In genomic region chr9:111013707-111014106, GRCh38 we compare ENCODE assay signal across 26 cellular contexts. TPM values are rescaled to one million over a fixed set of nuclear protein-coding genes. Genes with fewer than 3 reads are reported as not detected.
DNase-seq lines count a peak whose midpoint lies in the region; ATAC-seq, FAIRE-seq and TF ChIP-seq lines count a peak whose summit lies in the region.
"Had no signal": no experiment of that assay in that cellular context is flagged by ENCODE, and none has a peak within 500 bp of the region (broad histone marks: within the 10 kb centered on the region; RNA-seq: fewer than 3 reads in every experiment).

No MANE protein-coding gene starts in this region.

- no peak overlapping the region for H3K27ac ChIP-seq in GM12878 (ENCODE audit: control insufficient read depth, insufficient read depth)
- H3K27ac ChIP-seq in tibial nerve = peak overlapping the region in 3 of 4 donors; percentile 21 to 69 (median 55)
- H3K27ac ChIP-seq in upper lobe of right lung = no peak overlapping the region
- H3K27ac ChIP-seq: A549; BLaER1 treated with 17β-estradiol and CSF1 and Interleukin-3, amounts not matched to agents 10 nM and 100 nM had no signal

- FAIRE-seq in GM12878 (lab: Jason Lieb, UNC) = no peak
- FAIRE-seq: A549, D721Med, GM12891, GM18507 had no signal

- SMC1A ChIA-PET in GM12878 (lab: Charles Lee; ENCODE audit: uncharacterized antibody, unreplicated experiment) = interaction anchor here (0.5 to 17.2 kb wide), 4 partner anchors 15 to 125 kb away, joined by 3 to 218 read pairs (median 64); no protein-coding TSS in a partner anchor

- no peak overlapping the region for H3K9ac ChIP-seq in GM12878 (ENCODE audit: control insufficient read depth, insufficient read depth, low read length)
- H3K9ac ChIP-seq: BLaER1 treated with 17β-estradiol and CSF1 and Interleukin-3, amounts not matched to agents 10 nM and 100 nM had no signal

- no peak overlapping the region for H2AFZ ChIP-seq in GM12878 (ENCODE audit: control insufficient read depth, low read depth, low read length)
- H2AFZ ChIP-seq: GM23338 had no signal

- no peaks in the 10 kb centered on the region for H3K27me3 ChIP-seq in GM12878 (replicated peaks in 1 of 2; ENCODE audit: control insufficient read depth in 2 of 2, insufficient read depth in 2 of 2, low read length in 1 of 2)
- no peaks in the 10 kb centered on the region for H3K27me3 ChIP-seq in tibial nerve
- no peaks in the 10 kb centered on the region for H3K27me3 ChIP-seq in upper lobe of right lung
- H3K27me3 ChIP-seq: BE2C had no signal

- BruUV-seq in GM12878 (replicated peaks; lab: Mats Ljungman, UMichigan) = no TSS peak

- POLR2A ChIA-PET in GM12878 (lab: Charles Lee) = interaction anchor here (1.1 to 3.3 kb wide), 3 partner anchors 11 to 19 kb away, joined by 4 to 12 read pairs (median 4); no protein-coding TSS in a partner anchor

- TF ChIP-seq POLR2A in GM12878 (IDR thresholded peaks at IDR 0.05; ENCODE audit: low read depth, low read length) = no peak
- no peak for TF ChIP-seq POLR2A in tibial nerve (IDR thresholded peaks at IDR 0.05)

- peak; percentile 2 for DNase-seq in NOMO-1 treated with DMSO at 0.1 percent for 48 hours (lab: John Stamatoyannopoulos, UW; ENCODE audit: unreplicated experiment)
- DNase-seq in NOMO-1 treated with dmso at 0.1 percent for 144 hours (lab: John Stamatoyannopoulos, UW; ENCODE audit: unreplicated experiment) = no peak
- DNase-seq in GM12878 (ENCODE audit: low read depth, low spot score) = no peak
- DNase-seq in left colon = no peak
- no peak for DNase-seq in tibial nerve (ENCODE audit: low spot score in 2 of 2)
- DNase-seq in germinal center (ENCODE audit: low spot score) = no peak
- no peak for DNase-seq in upper lobe of right lung
- DNase-seq in OCI-M2 (lab: John Stamatoyannopoulos, UW; ENCODE audit: unreplicated experiment) = no peak
- DNase-seq: 8988T; ACHN; AML-193; BE2C; CD4-positive, alpha-beta T cell; CD8-positive, alpha-beta memory T cell; DMS 273 treated with DMSO at 0.1 percent for 48 hours; DMS53; EL; GDM1; H9 had no signal

- no peaks in the 10 kb centered on the region for H4K20me1 ChIP-seq in GM12878 (ENCODE audit: control insufficient read depth, insufficient read depth)
- H4K20me1 ChIP-seq: BLaER1 treated with 17β-estradiol and CSF1 and Interleukin-3, amounts not matched to agents 10 nM and 100 nM had no signal

- H3K79me2 ChIP-seq in GM12878 (ENCODE audit: control insufficient read depth, insufficient read depth, low read length) = no peaks in the 10 kb centered on the region

- TF ChIP-seq EP300 in GM12878 (IDR thresholded peaks at IDR 0.05; ENCODE audit: borderline replicate concordance in 1 of 2, control insufficient read depth in 1 of 2, low read depth in 2 of 2, low read length in 2 of 2) = peak in 1 of 2 experiments; percentile 30; a peak in 1 of 4 replicates
- TF ChIP-seq EP300 in tibial nerve (IDR thresholded peaks at IDR 0.05) = no peak

- ATAC-seq in GM12878 (peak; percentile 70), left colon (peak; percentile 18), upper lobe of right lung (no peak)
- ATAC-seq: A549, GM23338, HCT116 had no signal

- H3K36me3 ChIP-seq in GM12878 (ENCODE audit: control insufficient read depth in 2 of 2, insufficient read depth in 2 of 2, low read length in 1 of 2) = no peaks in the 10 kb centered on the region
- peaks cover 0 to 7% (median 0%) of the 10 kb centered on the region in 3 donors for H3K36me3 ChIP-seq in tibial nerve
- H3K36me3 ChIP-seq in upper lobe of right lung = no peaks in the 10 kb centered on the region
- H3K36me3 ChIP-seq: BE2C; BLaER1 treated with 17β-estradiol and CSF1 and Interleukin-3, amounts not matched to agents 10 nM and 100 nM had no signal

- H3K9me3 ChIP-seq in GM12878 (replicated peaks; ENCODE audit: control insufficient read depth, insufficient read depth, low read length) (no peaks in the 10 kb centered on the region; the same call in 2 of the 3 replicates), tibial nerve (no peaks in the 10 kb centered on the region), upper lobe of right lung (no peaks in the 10 kb centered on the region)
- H3K9me3 ChIP-seq: A549; BE2C; BLaER1 treated with 17β-estradiol and CSF1 and Interleukin-3, amounts not matched to agents 10 nM and 100 nM had no signal

- in situ Hi-C loops in GM12878 (cut with MboI) = no loop called here

- TF ChIP-seq CTCF in GM12878 (IDR thresholded peaks at IDR 0.05 in 2 of 3, conservative IDR thresholded peaks at IDR 0.05 in 1 of 3; ENCODE audit: control insufficient read depth in 2 of 3, extremely low read depth in 1 of 3, insufficient read depth in 1 of 3, low read depth in 3 of 3, low read length in 3 of 3) (no peak), tibial nerve (IDR thresholded peaks at IDR 0.05) (no peak), upper lobe of right lung (IDR thresholded peaks at IDR 0.05) (no peak)

- intact Hi-C loops in GM12878 (cut with micrococcal nuclease; ENCODE audit: unreplicated experiment) = no loop called here
- intact Hi-C loops in left colon (cut with DNase I, micrococcal nuclease) = no loop called here
- intact Hi-C loops in upper lobe of right lung (cut with DNase I) = no loop called here

- no peak for TF ChIP-seq RAD21 in GM12878 (IDR thresholded peaks at IDR 0.05; ENCODE audit: insufficient read depth, low read depth, low read length)

- CTCF ChIA-PET in GM12878 (lab: Yijun Ruan, JAX) = interaction anchor here (1.7 kb wide), 1 partner anchor 15 kb away, joined by 4 read pairs; no protein-coding TSS in a partner anchor

- H3K4me2 ChIP-seq in GM12878 (ENCODE audit: control insufficient read depth, insufficient read depth) = no peak overlapping the region
- H3K4me2 ChIP-seq: A549; BLaER1 treated with 17β-estradiol and CSF1 and Interleukin-3, amounts not matched to agents 10 nM and 100 nM; GM23338 had no signal

- WGBS in GM12878 (ENCODE audit: insufficient coverage, insufficient replicate concordance, low lambda C conversion rate, missing lambda C conversion rate) = 57% methylated on average over 1 of the region's 1 CpG
- 32 to 44% methylated on average over 1 of the region's 1 CpG for WGBS in tibial nerve, 2 donors

- no peaks in the 10 kb centered on the region for H3K4me1 ChIP-seq in GM12878 (ENCODE audit: control insufficient read depth, insufficient read depth, low read length)
- peaks cover 0 to 71% (median 19%) of the 10 kb centered on the region in 4 donors for H3K4me1 ChIP-seq in tibial nerve
- peaks cover 8% of the 10 kb centered on the region for H3K4me1 ChIP-seq in upper lobe of right lung

- H3K4me3 ChIP-seq in GM12878 (no peak overlapping the region), tibial nerve (no peak overlapping the region), upper lobe of right lung (no peak overlapping the region)
- H3K4me3 ChIP-seq: A549; BLaER1 treated with 17β-estradiol and CSF1 and Interleukin-3, amounts not matched to agents 10 nM and 100 nM; GM23338 had no signal

- RAD21 ChIA-PET in GM12878 (lab: Charles Lee; ENCODE audit: unreplicated experiment) = interaction anchor here (0.8 to 4.0 kb wide), 6 partner anchors 12 to 373 kb away, joined by 3 to 20 read pairs (median 10); no protein-coding TSS in a partner anchor

TF ChIP-seq in GM12878, 131 proteins besides CTCF, POLR2A, EP300 and RAD21 (continues in another document):
- TF ChIP-seq BCL11A (IDR thresholded peaks at IDR 0.05; ENCODE audit: low read depth, low read length) (peak; percentile 59; the same call in 1 of the 2 replicates), CREM (IDR thresholded peaks at IDR 0.05; ENCODE audit: low read depth) (0 out of 2 replicates have a peak, but pooled peaks have one; percentile 18), PKNOX1 (IDR thresholded peaks at IDR 0.05) (peak; percentile 42)
- TF ChIP-seq, protein P1, sequence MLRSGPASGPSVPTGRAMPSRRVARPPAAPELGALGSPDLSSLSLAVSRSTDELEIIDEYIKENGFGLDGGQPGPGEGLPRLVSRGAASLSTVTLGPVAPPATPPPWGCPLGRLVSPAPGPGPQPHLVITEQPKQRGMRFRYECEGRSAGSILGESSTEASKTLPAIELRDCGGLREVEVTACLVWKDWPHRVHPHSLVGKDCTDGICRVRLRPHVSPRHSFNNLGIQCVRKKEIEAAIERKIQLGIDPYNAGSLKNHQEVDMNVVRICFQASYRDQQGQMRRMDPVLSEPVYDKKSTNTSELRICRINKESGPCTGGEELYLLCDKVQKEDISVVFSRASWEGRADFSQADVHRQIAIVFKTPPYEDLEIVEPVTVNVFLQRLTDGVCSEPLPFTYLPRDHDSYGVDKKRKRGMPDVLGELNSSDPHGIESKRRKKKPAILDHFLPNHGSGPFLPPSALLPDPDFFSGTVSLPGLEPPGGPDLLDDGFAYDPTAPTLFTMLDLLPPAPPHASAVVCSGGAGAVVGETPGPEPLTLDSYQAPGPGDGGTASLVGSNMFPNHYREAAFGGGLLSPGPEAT (IDR thresholded peaks at IDR 0.05; ENCODE audit: low read depth) = peak; percentile 26; the same call in 1 of the 2 replicates

RNA-seq across cellular contexts. Expression of gene LPAR1, which starts 24.6 kb away (rescaled TPM):
- 10.1 and 12.7 TPM in 2 replicates for total RNA-seq in GM12878 (2013; cell fraction: nucleolus; rRNA removed)
- total RNA-seq in GM12878 (2014; rRNA removed) = 11.2 and 13.8 TPM in 2 replicates
- 11.5 and 11.8 TPM in 2 replicates for total RNA-seq in GM12878 (2014; rRNA removed; fragmentation: Illumina TruSeq; extraction: Trizol)
- 9.6 and 10.8 TPM in 2 replicates for total RNA-seq in GM12878 (2021)
- 0.09 TPM for polyA plus RNA-seq in GM12878 (2011; ENCODE audit: low read depth)
- 9.4 and 12.9 TPM in 2 replicates for polyA plus RNA-seq in GM12878 (2011; rRNA removed)
- 10.6 and 10.9 TPM in 2 replicates for polyA plus RNA-seq in GM12878 (2011; cell fraction: cytosol; rRNA removed)
- polyA plus RNA-seq in GM12878 (2011; cell fraction: nucleus; rRNA removed) = 8.9 and 9.0 TPM in 2 replicates
- polyA plus RNA-seq in GM12878 (2012) = 0.11 and 0.20 TPM in 2 replicates
- polyA plus RNA-seq in GM12878 (2014; fragmentation: Illumina TruSeq; extraction: Trizol) = 9.8 and 10.0 TPM in 2 replicates
- polyA plus RNA-seq in GM12878 (2014; fragmentation: Nextera tagmentation; extraction: Ambion mirVana) = 1 to 10 TPM; 3.3 to 4.2 TPM
- polyA plus RNA-seq in GM12878 (2014; rRNA removed) = 7.3 and 7.5 TPM in 2 replicates
- 1 to 10 TPM; 5.8 to 5.9 TPM for polyA plus RNA-seq in GM12878 (2016; fragmentation: Nextera tagmentation; extraction: Ambion mirVana)
- 43.4 and 62.7 TPM in 2 replicates for polyA minus RNA-seq in GM12878 (2011; rRNA and poly(A)+ RNA removed)
- polyA minus RNA-seq in GM12878 (2011; cell fraction: cytosol; rRNA and poly(A)+ RNA removed) = 9.1 and 11.7 TPM in 2 replicates
- polyA minus RNA-seq in GM12878 (2011; cell fraction: nucleus; rRNA and poly(A)+ RNA removed) = 22.7 and 45.4 TPM in 2 replicates
- 10 to 100 TPM; 25.7 to 28.0 TPM for total RNA-seq in left colon
- total RNA-seq in tibial nerve = 100 to 1,000 TPM; 156 to 238 (median 199) TPM
- 18.2 TPM for total RNA-seq in upper lobe of right lung
- total RNA-seq: CD4-positive, alpha-beta T cell; CD8-positive, alpha-beta memory T cell had no signal
- polyA plus RNA-seq: CD8-positive, alpha-beta memory T cell had no signal

Comparison
In these comparisons a context has a peak if more than half of its experiments do, and no peak if none do; other contexts are left out.
1. H3K27ac ChIP-seq: peak in tibial nerve (3 of 4); none in GM12878 (single experiment) and upper lobe of right lung (single experiment).